17 cellular contexts compared by ENCODE assay signal in genomic region chrX:10649286-10649685, GRCh38.
"Had no signal": no experiment of that assay in that cellular context is flagged by ENCODE, and none has a peak within 500 bp of the region (broad histone marks: within the 10 kb centered on the region; RNA-seq: fewer than 3 reads in every experiment).

No MANE protein-coding gene starts in this region.

- H3K27ac Mint-ChIP-seq: activated CD4-positive, alpha-beta T cell treated with anti-CD3 and anti-CD28 coated beads, Interleukin-2, amount 10 ng/mL, durations not matched to agents 7 days and 5 days; activated naive CD8-positive, alpha-beta T cell treated with anti-CD3 and anti-CD28 coated beads for 36 hours; activated T-cell treated with anti-CD3 and anti-CD28 coated beads, Interleukin-2, amount 50 U/mL, for 72 hours had no signal

- ATAC-seq: activated T-cell treated with anti-CD3 and anti-CD28 coated beads, Interleukin-2, amount 50 U/mL, for 72 hours; foreskin keratinocyte; right lobe of liver had no signal

- H3K27me3 Mint-ChIP-seq: activated CD4-positive, alpha-beta T cell treated with anti-CD3 and anti-CD28 coated beads, Interleukin-2, amount 10 ng/mL, durations not matched to agents 7 days and 5 days; activated naive CD8-positive, alpha-beta T cell treated with anti-CD3 and anti-CD28 coated beads for 36 hours had no signal

- H3K4me1 ChIP-seq: foreskin keratinocyte, left ventricle myocardium inferior, right lobe of liver, stomach had no signal

- H3K4me3 Mint-ChIP-seq: activated CD4-positive, alpha-beta T cell treated with anti-CD3 and anti-CD28 coated beads, Interleukin-2, amount 10 ng/mL, durations not matched to agents 7 days and 5 days; activated naive CD8-positive, alpha-beta T cell treated with anti-CD3 and anti-CD28 coated beads for 36 hours; activated T-cell treated with anti-CD3 and anti-CD28 coated beads, Interleukin-2, amount 50 U/mL, for 72 hours; neural crest cell had no signal

- H3K9me3 ChIP-seq: left ventricle myocardium inferior, right lobe of liver, stomach had no signal

- H3K4me3 ChIP-seq: left ventricle myocardium inferior, right lobe of liver, stomach had no signal

- H3K4me1 Mint-ChIP-seq: activated CD4-positive, alpha-beta T cell treated with anti-CD3 and anti-CD28 coated beads, Interleukin-2, amount 10 ng/mL, durations not matched to agents 7 days and 5 days; activated naive CD8-positive, alpha-beta T cell treated with anti-CD3 and anti-CD28 coated beads for 36 hours had no signal

- H3K27ac ChIP-seq: epithelial cell of prostate, foreskin keratinocyte, left ventricle myocardium inferior, right lobe of liver, stomach had no signal

- H3K27me3 ChIP-seq: foreskin keratinocyte, right lobe of liver, stomach had no signal

- DNase-seq: activated CD4-positive, alpha-beta T cell treated with anti-CD3 and anti-CD28 coated beads, Interleukin-2, amount 10 ng/mL, durations not matched to agents 7 days and 5 days; activated CD8-positive, alpha-beta memory T cell treated with anti-CD3 and anti-CD28 coated beads, Interleukin-2, amount 50 U/mL, for 48 hours; activated gamma-delta T cell treated with Interleukin-2 at 50 U/mL for 16 hours; activated naive CD8-positive, alpha-beta T cell treated with anti-CD3 and anti-CD28 coated beads for 36 hours; activated T-cell treated with anti-CD3 and anti-CD28 coated beads, Interleukin-2, amount 50 U/mL, for 72 hours; cerebellar nuclear complex; dermis blood vessel endothelial cell; foreskin keratinocyte; glutamatergic neuron; hypothalamus; left ventricle myocardium inferior; right lobe of liver; stimulated activated CD4-positive, alpha-beta T cell treated with anti-CD3 and anti-CD28 coated beads, Interleukin-1b, Interleukin-23, amount 100 ng/mL, for 48 hours; stomach; SW 1271 had no signal

- H3K36me3 ChIP-seq: left ventricle myocardium inferior, right lobe of liver, stomach had no signal

- H3K36me3 Mint-ChIP-seq: activated naive CD8-positive, alpha-beta T cell treated with anti-CD3 and anti-CD28 coated beads for 36 hours had no signal

- H3K9me3 Mint-ChIP-seq: activated CD4-positive, alpha-beta T cell treated with anti-CD3 and anti-CD28 coated beads, Interleukin-2, amount 10 ng/mL, durations not matched to agents 7 days and 5 days; activated naive CD8-positive, alpha-beta T cell treated with anti-CD3 and anti-CD28 coated beads for 36 hours had no signal
